ENCODE assay signal across 1 cellular context in genomic region chr3:184248454-184249411, GRCh38.
TF ChIP-seq lines count a peak whose summit lies in the region.

TSS of gene ALG3 (minus strand) at chr3:184248962. CDS start at chr3:184248940, 22 bp downstream.

TF ChIP-seq in WTC11, 78 proteins besides CTCF, POLR2A, EP300 and RAD21 (continued from another document and continues in another):
- peak; percentile 77 for TF ChIP-seq ARID4B (CRISPR knock-in tag; IDR thresholded peaks at IDR 0.05; ENCODE audit: borderline replicate concordance)
- peak; percentile 51; the same call in 1 of the 2 replicates for TF ChIP-seq USF1 (CRISPR knock-in tag; IDR thresholded peaks at IDR 0.05)
- TF ChIP-seq HMGA2 (CRISPR knock-in tag; IDR thresholded peaks at IDR 0.05), result no peak
- peak; percentile 66; the same call in 1 of the 2 replicates for TF ChIP-seq NFE2L1 (CRISPR knock-in tag; IDR thresholded peaks at IDR 0.05)
- TF ChIP-seq JUN (CRISPR knock-in tag; IDR thresholded peaks at IDR 0.05), result peak; percentile 91
- no peak for TF ChIP-seq ZNF423 (CRISPR knock-in tag; IDR thresholded peaks at IDR 0.05)
- 0 out of 2 replicates have a peak, but pooled peaks have one; percentile 0 for TF ChIP-seq USF2 (CRISPR knock-in tag; IDR thresholded peaks at IDR 0.05)
- TF ChIP-seq TCF7 (CRISPR knock-in tag; IDR thresholded peaks at IDR 0.05; ENCODE audit: low read depth), result no peak
- no peak for TF ChIP-seq ZNF219 (CRISPR knock-in tag; IDR thresholded peaks at IDR 0.05; ENCODE audit: borderline replicate concordance)
- TF ChIP-seq AR (CRISPR knock-in tag; IDR thresholded peaks at IDR 0.05), result no peak
- TF ChIP-seq PRRX2 (CRISPR knock-in tag; IDR thresholded peaks at IDR 0.05), result no peak
- TF ChIP-seq RORB (CRISPR knock-in tag; IDR thresholded peaks at IDR 0.05), result no peak
- TF ChIP-seq TP53 (CRISPR knock-in tag; IDR thresholded peaks at IDR 0.05), result no peak
- no peak for TF ChIP-seq ZNF671 (CRISPR knock-in tag; IDR thresholded peaks at IDR 0.05)
- TF ChIP-seq HMGXB4 (CRISPR knock-in tag; IDR thresholded peaks at IDR 0.05), result no peak
- no peak for TF ChIP-seq TEAD4 (CRISPR knock-in tag; IDR thresholded peaks at IDR 0.05)
- TF ChIP-seq ZNF232 (CRISPR knock-in tag; IDR thresholded peaks at IDR 0.05), result peak; percentile 90
- TF ChIP-seq FOXJ3 (CRISPR knock-in tag; IDR thresholded peaks at IDR 0.05; ENCODE audit: borderline replicate concordance), result no peak
- 0 out of 2 replicates have a peak, but pooled peaks have one; percentile 68 for TF ChIP-seq MYBL2 (CRISPR knock-in tag; IDR thresholded peaks at IDR 0.05)
- no peak for TF ChIP-seq ZMAT4 (CRISPR knock-in tag; IDR thresholded peaks at IDR 0.05)
- peak; percentile 70; the same call in 1 of the 2 replicates for TF ChIP-seq MLX (CRISPR knock-in tag; IDR thresholded peaks at IDR 0.05)
- no peak for TF ChIP-seq RELA (CRISPR knock-in tag; IDR thresholded peaks at IDR 0.05; ENCODE audit: borderline replicate concordance)
- TF ChIP-seq SP1 (CRISPR knock-in tag; conservative IDR thresholded peaks at IDR 0.05), result peak; percentile 65
- peak; percentile 96 for TF ChIP-seq FOXK1 (CRISPR knock-in tag; IDR thresholded peaks at IDR 0.05)
- TF ChIP-seq STAT6 (CRISPR knock-in tag; conservative IDR thresholded peaks at IDR 0.05; ENCODE audit: low read depth), result no peak
- no peak for TF ChIP-seq CDX4 (CRISPR knock-in tag; IDR thresholded peaks at IDR 0.05; ENCODE audit: borderline replicate concordance)
- no peak for TF ChIP-seq PREB (CRISPR knock-in tag; IDR thresholded peaks at IDR 0.05; ENCODE audit: borderline replicate concordance)
- no peak for TF ChIP-seq MXD4 (CRISPR knock-in tag; IDR thresholded peaks at IDR 0.05; ENCODE audit: borderline replicate concordance)
- TF ChIP-seq NR2C2 (CRISPR knock-in tag; IDR thresholded peaks at IDR 0.05), result no peak; the same call in 1 of the 2 replicates
- no peak for TF ChIP-seq GRHL2 (CRISPR knock-in tag; IDR thresholded peaks at IDR 0.05; ENCODE audit: insufficient replicate concordance, severe bottlenecking)
- 0 out of 2 replicates have a peak, but pooled peaks have one; percentile 21 for TF ChIP-seq PRDM15 (CRISPR knock-in tag; IDR thresholded peaks at IDR 0.05)
- peak; percentile 82 for TF ChIP-seq FOXP4 (CRISPR knock-in tag; IDR thresholded peaks at IDR 0.05)
